Comparison of ENCODE assay signal across 21 cellular contexts in genomic region chr22:39661501-39661841, GRCh38.
A peak's percentile ranks its signal among the peaks of the same experiment; 100 is the strongest.
DNase-seq lines count a peak whose midpoint lies in the region; ATAC-seq, FAIRE-seq and TF ChIP-seq lines count a peak whose summit lies in the region.
"Had no signal": no experiment of that assay in that cellular context is flagged by ENCODE, and none has a peak within 500 bp of the region (broad histone marks: within the 10 kb centered on the region; RNA-seq: fewer than 3 reads in every experiment).

No MANE protein-coding gene starts in this region.

- H3K36me3 ChIP-seq in HUES64 (ENCODE audit: insufficient read depth, low read length) (no peaks in the 10 kb centered on the region), K562 (ENCODE audit: control insufficient read depth, insufficient read depth, low read length) (no peaks in the 10 kb centered on the region), uterus (no peaks in the 10 kb centered on the region)
- H3K36me3 ChIP-seq in naive thymus-derived CD4-positive, alpha-beta T cell (ENCODE audit: control insufficient read depth in 2 of 3, insufficient read depth in 3 of 3, low read length in 3 of 3) = peaks cover 0 to 6% (median 0%) of the 10 kb centered on the region in 3 experiments
- H3K36me3 ChIP-seq: ascending aorta, sigmoid colon, tibial artery had no signal

- H3K27me3 Mint-ChIP-seq in T-helper 2 cell treated with Interferon-gamma antibody and Interleukin-4, amounts not matched to agents 5 μg/mL and 100 μg/mL, for 36 hours (ENCODE audit: low read depth) = peaks cover 13% of the 10 kb centered on the region
- peaks cover 0 to 25% (median 4%) of the 10 kb centered on the region in 5 donors for H3K27me3 Mint-ChIP-seq in naive thymus-derived CD4-positive, alpha-beta T cell

- H3K4me1 Mint-ChIP-seq in T-helper 2 cell treated with Interferon-gamma antibody and Interleukin-4, amounts not matched to agents 5 μg/mL and 100 μg/mL, for 36 hours (ENCODE audit: low read depth) = peaks cover 41% of the 10 kb centered on the region
- H3K4me1 Mint-ChIP-seq in naive thymus-derived CD4-positive, alpha-beta T cell = peaks cover 34 to 82% (median 70%) of the 10 kb centered on the region in 7 donors

- no peak for ATAC-seq in K562
- no peak for ATAC-seq in naive thymus-derived CD4-positive, alpha-beta T cell
- no peak for ATAC-seq in HG02642 (IDR thresholded peaks at IDR 0.05; ENCODE audit: poor library complexity, unreplicated experiment)
- no peak for ATAC-seq in GM18505 (IDR thresholded peaks at IDR 0.05; ENCODE audit: unreplicated experiment)
- ATAC-seq: SK-N-SH treated with all-trans-retinoic acid at 6 μM for 48 hours had no signal

- in situ Hi-C loops in K562 (cut with MboI) = no loop called here

- H3K27ac ChIP-seq in HUES64 (ENCODE audit: low read depth, low read length) (no peak overlapping the region), K562 (ENCODE audit: extremely low read depth, low read depth, low read length) (no peak overlapping the region), uterus (no peak overlapping the region)
- peak overlapping the region; percentile 74 for H3K27ac ChIP-seq in naive thymus-derived CD4-positive, alpha-beta T cell (ENCODE audit: low read depth, low read length)
- H3K27ac ChIP-seq: ascending aorta, C4-2B, GM23248, PC-9, sigmoid colon, tibial artery had no signal

- intact Hi-C loops in K562 (cut with micrococcal nuclease) (no loop called here), uterus (cut with DNase I; ENCODE audit: low total_unique reads) (no loop called here)
- intact Hi-C loops in naive thymus-derived CD4-positive, alpha-beta T cell (cut with micrococcal nuclease) = loop anchor here in 1 of 2 donors (5.0 kb wide), 1 partner anchor 94 kb away; no protein-coding TSS in a partner anchor

- H3K4me3 Mint-ChIP-seq in T-helper 2 cell treated with Interferon-gamma antibody and Interleukin-4, amounts not matched to agents 5 μg/mL and 100 μg/mL, for 36 hours = peak overlapping the region; percentile 64
- H3K4me3 Mint-ChIP-seq in naive thymus-derived CD4-positive, alpha-beta T cell = peak overlapping the region; percentile 64 to 92 (median 83)

- H3K9me3 ChIP-seq in HUES64 (ENCODE audit: insufficient read depth, low read depth, low read length) (no peaks in the 10 kb centered on the region), K562 (replicated peaks; ENCODE audit: control insufficient read depth, insufficient read depth, low read depth, low read length) (no peaks in the 10 kb centered on the region), uterus (no peaks in the 10 kb centered on the region)
- no peaks in the 10 kb centered on the region for H3K9me3 ChIP-seq in naive thymus-derived CD4-positive, alpha-beta T cell (ENCODE audit: control insufficient read depth in 2 of 3, low read length in 3 of 3)
- H3K9me3 ChIP-seq: ascending aorta, sigmoid colon, tibial artery had no signal

- BruUV-seq in K562 (replicated peaks; lab: Mats Ljungman, UMichigan) = no TSS peak

- TF ChIP-seq CTCF in K562 (IDR thresholded peaks at IDR 0.05 in 2 of 3, conservative IDR thresholded peaks at IDR 0.05 in 1 of 3; ENCODE audit: insufficient read depth in 2 of 3, low read depth in 1 of 3, low read length in 3 of 3) = no peak
- no peak for TF ChIP-seq CTCF in uterus (IDR thresholded peaks at IDR 0.05)

- no peak overlapping the region for H3K9ac ChIP-seq in HUES64 (ENCODE audit: low read depth, low read length)
- H3K9ac ChIP-seq in K562 (ENCODE audit: insufficient read depth in 1 of 2, low read depth in 2 of 2, low read length in 2 of 2) = no peak overlapping the region
- H3K9ac ChIP-seq: GM23248 had no signal

- H3K4me2 ChIP-seq in K562 (ENCODE audit: insufficient read depth, low read length) = no peak overlapping the region
- H3K4me2 ChIP-seq: PC-9 had no signal

- H3K4me1 ChIP-seq in HUES64 (ENCODE audit: insufficient read depth, low read length) (peaks cover 6% of the 10 kb centered on the region; the same call in 1 of the 2 replicates), K562 (replicated peaks in 1 of 2; ENCODE audit: control insufficient read depth in 2 of 2, insufficient read depth in 2 of 2, low read length in 2 of 2) (peaks cover 10 to 53% of the 10 kb centered on the region in 2 experiments; a peak in 3 of 5 replicates), uterus (peaks cover 0 to 7% of the 10 kb centered on the region in 2 donors)
- H3K4me1 ChIP-seq in naive thymus-derived CD4-positive, alpha-beta T cell (ENCODE audit: control insufficient read depth in 2 of 2, insufficient read depth in 2 of 2, low read length in 2 of 2) = peaks cover 15 to 63% of the 10 kb centered on the region in 2 donors

- no peaks in the 10 kb centered on the region for H3K79me2 ChIP-seq in K562 (ENCODE audit: control insufficient read depth, insufficient read depth, low read length)

- CTCF ChIA-PET in K562 (lab: Yijun Ruan, JAX; ENCODE audit: low intra/inter-chr PET ratio) = no interaction called here
- CTCF ChIA-PET in naive thymus-derived CD4-positive, alpha-beta T cell (lab: Charles Lee) = interaction anchor here (0.9 to 1.1 kb wide), 2 partner anchors 277 to 281 kb away, joined by 4 read pairs; no protein-coding TSS in a partner anchor

- WGBS in HUES64 = 52% methylated on average over 1 of the region's 1 CpG
- WGBS in K562 (ENCODE audit: insufficient coverage, low coverage, missing lambda C conversion rate) = 60% methylated on average over 1 of the region's 1 CpG

- no peak overlapping the region for H3K27ac Mint-ChIP-seq in T-helper 2 cell treated with Interferon-gamma antibody and Interleukin-4, amounts not matched to agents 5 μg/mL and 100 μg/mL, for 36 hours
- peak overlapping the region; percentile 42 to 97 (median 91) for H3K27ac Mint-ChIP-seq in naive thymus-derived CD4-positive, alpha-beta T cell

- H3K27me3 ChIP-seq in HUES64 (ENCODE audit: insufficient read depth, low read length) (peaks cover 52% of the 10 kb centered on the region), K562 (ENCODE audit: control insufficient read depth in 2 of 2, insufficient read depth in 2 of 2, low read length in 2 of 2) (no peaks in the 10 kb centered on the region), uterus (peaks cover 0 to 37% of the 10 kb centered on the region in 2 donors)
- no peaks in the 10 kb centered on the region for H3K27me3 ChIP-seq in naive thymus-derived CD4-positive, alpha-beta T cell (ENCODE audit: control insufficient read depth in 2 of 2, insufficient read depth in 2 of 2, low read length in 2 of 2)

- no peaks in the 10 kb centered on the region for H3K9me1 ChIP-seq in K562 (ENCODE audit: control insufficient read depth, insufficient read depth, low read length)

- no peak for DNase-seq in T-helper 2 cell treated with Interferon-gamma antibody and Interleukin-4, amounts not matched to agents 5 μg/mL and 100 μg/mL, for 36 hours (ENCODE audit: low spot score)
- no peak for DNase-seq in T-helper 2 cell
- DNase-seq in K562 (ENCODE audit: extremely low read depth in 1 of 4, low spot score in 3 of 4) = no peak
- no peak for DNase-seq in naive thymus-derived CD4-positive, alpha-beta T cell
- no peak for DNase-seq in uterus
- DNase-seq: 8988T, DND-41, GM23248, NCI-H187 treated with DMSO at 0.1 percent for 48 hours, NCI-H510A, occipital lobe, PC-9, sigmoid colon, tibial artery had no signal

- H4K20me1 ChIP-seq in K562 (replicated peaks; ENCODE audit: control insufficient read depth, insufficient read depth, low read length) = no peaks in the 10 kb centered on the region

- FAIRE-seq in K562 (lab: Jason Lieb, UNC) = no peak
- FAIRE-seq: colon had no signal

- no peaks in the 10 kb centered on the region for H3K9me3 Mint-ChIP-seq in T-helper 2 cell treated with Interferon-gamma antibody and Interleukin-4, amounts not matched to agents 5 μg/mL and 100 μg/mL, for 36 hours
- H3K9me3 Mint-ChIP-seq in naive thymus-derived CD4-positive, alpha-beta T cell = peaks cover 0 to 1% (median 0%) of the 10 kb centered on the region in 11 donors

- TF ChIP-seq EP300 in K562 (IDR thresholded peaks at IDR 0.05; ENCODE audit: low read length) = no peak

- peaks cover 9% of the 10 kb centered on the region for H3K36me3 Mint-ChIP-seq in T-helper 2 cell treated with Interferon-gamma antibody and Interleukin-4, amounts not matched to agents 5 μg/mL and 100 μg/mL, for 36 hours (ENCODE audit: low read depth)
- H3K36me3 Mint-ChIP-seq in naive thymus-derived CD4-positive, alpha-beta T cell = peaks cover 0 to 23% (median 7%) of the 10 kb centered on the region in 5 donors

- H2AFZ ChIP-seq in K562 (ENCODE audit: low read depth, low read length) = no peak overlapping the region
- H2AFZ ChIP-seq: GM23248, PC-9 had no signal

- H3K4me3 ChIP-seq in HUES64 (ENCODE audit: low read length) = peak overlapping the region; percentile 62
- no peak overlapping the region for H3K4me3 ChIP-seq in K562
- peak overlapping the region; percentile 73 for H3K4me3 ChIP-seq in naive thymus-derived CD4-positive, alpha-beta T cell (ENCODE audit: low read length)
- H3K4me3 ChIP-seq in uterus = no peak overlapping the region
- H3K4me3 ChIP-seq: GM23248, PC-9, tibial artery had no signal

- POLR2A ChIA-PET in K562 (lab: Yijun Ruan, JAX) = interaction anchor here (0.6 kb wide), 1 partner anchor 88 kb away, joined by 3 read pairs; no protein-coding TSS in a partner anchor
- POLR2A ChIA-PET in naive thymus-derived CD4-positive, alpha-beta T cell (lab: Charles Lee) = interaction anchor here (0.6 to 1.5 kb wide), 10 partner anchors 9 to 383 kb away, joined by 3 to 4 read pairs (median 4); no protein-coding TSS in a partner anchor

- no peak for TF ChIP-seq RAD21 in K562 (CRISPR knock-in tag; conservative IDR thresholded peaks at IDR 0.05 in 1 of 2, IDR thresholded peaks at IDR 0.05 in 1 of 2)

- no peak for TF ChIP-seq POLR2A in K562 (conservative IDR thresholded peaks at IDR 0.05)
- no peak for TF ChIP-seq POLR2A in uterus (IDR thresholded peaks at IDR 0.05)
- TF ChIP-seq POLR2A in GM18505 (IDR thresholded peaks at IDR 0.05; ENCODE audit: borderline replicate concordance, extremely low read depth, insufficient read depth, insufficient read length) = no peak

TF ChIP-seq in K562, 482 proteins besides CTCF, POLR2A, EP300 and RAD21:
- TF ChIP-seq RCOR1 (IDR thresholded peaks at IDR 0.05; ENCODE audit: borderline replicate concordance in 1 of 2, low read depth in 2 of 2, low read length in 2 of 2) (0 out of 4 replicates have a peak, but pooled peaks of 1 of the 2 experiments have one; percentile 19), ZSCAN32 (CRISPR knock-in tag; IDR thresholded peaks at IDR 0.05) (no peak), RBM25 (IDR thresholded peaks at IDR 0.05; ENCODE audit: low read depth, low read length, severe bottlenecking) (peak; percentile 61), CXXC5 (CRISPR knock-in tag; IDR thresholded peaks at IDR 0.05) (no peak), ESRRB (CRISPR knock-in tag; IDR thresholded peaks at IDR 0.05; ENCODE audit: borderline replicate concordance) (no peak), BCOR (IDR thresholded peaks at IDR 0.05) (peak; percentile 73), KDM1A (IDR thresholded peaks at IDR 0.05) (peak in 1 of 2 experiments; percentile 56; a peak in 1 of 4 replicates)

Comparison
In these comparisons a context has a peak if more than half of its experiments do, and no peak if none do; other contexts are left out.
1. H3K4me3 ChIP-seq: peak in HUES64 (single experiment) and naive thymus-derived CD4-positive, alpha-beta T cell (single experiment); none in K562 (single experiment) and uterus (0 of 2).